8 cellular contexts compared by ENCODE assay signal in the genomic region with DNA sequence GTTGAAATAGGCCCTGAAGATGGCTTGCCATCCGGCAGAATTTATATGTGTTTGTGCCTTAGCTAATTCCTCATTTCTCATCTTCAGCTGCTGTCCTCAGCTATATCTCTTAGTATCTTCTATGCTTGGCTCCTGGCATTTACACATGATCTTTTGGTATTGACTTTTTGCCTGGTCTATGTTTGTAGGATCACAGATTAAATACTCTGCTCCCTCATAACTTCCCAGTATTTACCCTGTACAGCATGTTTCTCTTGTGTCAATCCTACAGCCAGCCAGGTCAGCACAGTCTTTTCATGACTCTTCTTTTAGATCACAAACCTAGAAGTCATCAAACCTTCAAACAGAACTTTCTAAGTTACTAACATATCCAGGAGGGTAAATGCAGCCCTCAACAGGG.
"Had no signal": no experiment of that assay in that cellular context is flagged by ENCODE, and none has a peak within 500 bp of the region (broad histone marks: within the 10 kb centered on the region; RNA-seq: fewer than 3 reads in every experiment).

No MANE protein-coding gene starts in this region.

- H3K4me2 ChIP-seq: GM23338 had no signal

- ATAC-seq: K562 had no signal

- FAIRE-seq: H1, H54, K562 had no signal

- H3K4me3 ChIP-seq: GM23338, K562 had no signal

- H3K27ac Mint-ChIP-seq: GM23338 had no signal

- H3K9me3 Mint-ChIP-seq: GM23338 had no signal

- H3K4me3 Mint-ChIP-seq: GM23338, H9 had no signal

- DNase-seq: H9, HCEC 1CT, IMR-90, KG1 had no signal

- H2AFZ ChIP-seq: GM23338 had no signal
